ENCODE assay signal across 1 cellular context in the genomic region with DNA sequence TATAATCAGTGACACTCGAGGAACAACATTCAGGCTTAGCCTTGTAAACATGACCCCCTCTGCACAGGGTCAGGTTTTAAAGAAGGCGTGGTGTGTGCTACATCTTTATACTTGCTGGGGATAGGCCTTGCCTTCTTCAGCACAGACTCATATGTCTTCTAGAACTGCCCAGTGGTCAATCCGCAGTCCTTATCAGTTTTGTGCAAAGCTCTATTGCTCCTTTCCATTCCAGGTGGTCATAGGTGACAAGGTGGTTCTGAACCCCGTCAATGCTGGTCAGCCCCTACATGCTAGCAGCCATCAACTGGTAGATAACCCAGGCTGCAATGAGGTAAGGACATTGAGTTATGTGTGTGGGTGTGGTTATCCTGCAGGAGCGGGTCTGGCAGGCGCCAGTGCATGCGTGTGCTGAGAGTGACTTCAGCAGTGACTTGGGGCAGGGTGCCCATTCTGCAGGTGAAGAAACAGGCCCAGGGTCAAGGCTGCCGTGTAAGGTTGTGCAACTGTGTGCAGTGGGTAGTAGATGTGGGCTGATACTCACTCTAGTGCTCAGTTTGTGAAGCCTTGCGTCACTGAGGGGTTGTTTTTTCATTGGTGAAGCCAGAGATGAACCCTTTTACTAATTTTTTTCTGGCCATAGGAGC.
TF ChIP-seq lines count a peak whose summit lies in the region.

No MANE protein-coding gene starts in this region.

TF ChIP-seq in IMR-90, 13 proteins besides CTCF, POLR2A, EP300 and RAD21:
- TF ChIP-seq RCOR1 (IDR thresholded peaks at IDR 0.05; ENCODE audit: insufficient replicate concordance, low read length): no peak
- no peak for TF ChIP-seq MAZ (IDR thresholded peaks at IDR 0.05; ENCODE audit: borderline replicate concordance, low read depth, low read length)
